ENCODE assay signal across 8 cellular contexts in genomic region chr12:122730215-122731014, GRCh38. TPM values are rescaled to one million over a fixed set of nuclear protein-coding genes. Genes with fewer than 3 reads are reported as not detected.
DNase-seq lines count a peak whose midpoint lies in the region; ATAC-seq and TF ChIP-seq lines count a peak whose summit lies in the region.

Gene HCAR1, minus strand, starts transcription at chr12:122730844. Its CDS starts 505 bp downstream, at chr12:122730339.

- H3K4me1 Mint-ChIP-seq in nephron progenitor cell = peaks cover 35% of the 10 kb centered on the region

- H3K9me3 ChIP-seq in heart right ventricle = no peaks in the 10 kb centered on the region
- H3K9me3 ChIP-seq in adipocyte (ENCODE audit: control insufficient read depth, low read length) = no peaks in the 10 kb centered on the region

- H3K4me1 ChIP-seq in heart right ventricle (peaks cover 0 to 16% (median 0%) of the 10 kb centered on the region in 9 donors), adipocyte (ENCODE audit: control insufficient read depth, insufficient read depth, low read length) (peaks cover 21% of the 10 kb centered on the region)

- no peak within 1 kb of the TSS for H3K27ac ChIP-seq in heart right ventricle

- H3K36me3 Mint-ChIP-seq in nephron progenitor cell (ENCODE audit: low read depth) = no peaks in the 10 kb centered on the region

- H3K27me3 ChIP-seq in heart right ventricle (peaks cover 0 to 11% (median 0%) of the 10 kb centered on the region in 7 donors), adipocyte (replicated peaks; ENCODE audit: control insufficient read depth, insufficient read depth, low read length) (peaks cover 2% of the 10 kb centered on the region)

- H3K36me3 ChIP-seq in heart right ventricle = no peaks in the 10 kb centered on the region
- no peaks in the 10 kb centered on the region for H3K36me3 ChIP-seq in adipocyte (ENCODE audit: control insufficient read depth, insufficient read depth, low read length, severe bottlenecking)

- in situ Hi-C loops in G401 (cut with HindIII; ENCODE audit: low sequenced_read_pairs) = no loop called here

- H3K4me3 ChIP-seq in heart right ventricle = peak within 1 kb of the TSS in 8 of 10 donors; percentile 5 to 49 (median 35)
- peak within 1 kb of the TSS; percentile 80 for H3K4me3 ChIP-seq in adipocyte (ENCODE audit: low read length)

- ATAC-seq in heart right ventricle (peak in 3 of 8 donors; percentile 22 to 58 (median 47)), Right ventricle myocardium superior (ENCODE audit: poor library complexity) (no peak), GM19023 (IDR thresholded peaks at IDR 0.05; ENCODE audit: unreplicated experiment) (no peak), GM19452 (IDR thresholded peaks at IDR 0.05; ENCODE audit: unreplicated experiment) (no peak)

- peak within 1 kb of the TSS; percentile 96 for H3K27ac Mint-ChIP-seq in nephron progenitor cell

- H3K27me3 Mint-ChIP-seq in nephron progenitor cell (ENCODE audit: low read depth, poor library complexity) = peaks cover 16% of the 10 kb centered on the region

- no peak for TF ChIP-seq CTCF in heart right ventricle (IDR thresholded peaks at IDR 0.05)
- no peak for TF ChIP-seq CTCF in nephron progenitor cell (IDR thresholded peaks at IDR 0.05)

- H3K9ac ChIP-seq in adipocyte (ENCODE audit: low read length) = peak within 1 kb of the TSS; percentile 79

- intact Hi-C loops in heart right ventricle (cut with DNase I) = no loop called here
- intact Hi-C loops in Right ventricle myocardium superior (cut with DNase I) = no loop called here

- WGBS in heart right ventricle, 2 donors = 59 to 66% methylated on average over 32 of the region's 32 CpGs

- DNase-seq in heart right ventricle (no peak), Right ventricle myocardium superior (no peak), adipocyte (ENCODE audit: low read depth) (peak; percentile 29), nephron progenitor cell (no peak), G401 (ENCODE audit: low spot score) (no peak), NCI-H82 (lab: John Stamatoyannopoulos, UW) (no peak)

- H3K9me3 Mint-ChIP-seq in nephron progenitor cell = no peaks in the 10 kb centered on the region

- peak within 1 kb of the TSS; percentile 28 for H3K4me3 Mint-ChIP-seq in nephron progenitor cell

RNA-seq across cellular contexts. Expression of gene HCAR1, which starts in this region (rescaled TPM):
- total RNA-seq in heart right ventricle = under 1 TPM in 7 of 10 donors, not detected in 3; 0.05 to 0.28 (median 0.09) TPM
- polyA plus RNA-seq in heart right ventricle = under 1 TPM; 0.04 to 0.07 TPM
- total RNA-seq in Right ventricle myocardium superior = 0.11 TPM
- not detected in 2 replicates for total RNA-seq in G401 (2014; rRNA removed; shearing (Covaris generic))
